8 cellular contexts compared by ENCODE assay signal in the genomic region with DNA sequence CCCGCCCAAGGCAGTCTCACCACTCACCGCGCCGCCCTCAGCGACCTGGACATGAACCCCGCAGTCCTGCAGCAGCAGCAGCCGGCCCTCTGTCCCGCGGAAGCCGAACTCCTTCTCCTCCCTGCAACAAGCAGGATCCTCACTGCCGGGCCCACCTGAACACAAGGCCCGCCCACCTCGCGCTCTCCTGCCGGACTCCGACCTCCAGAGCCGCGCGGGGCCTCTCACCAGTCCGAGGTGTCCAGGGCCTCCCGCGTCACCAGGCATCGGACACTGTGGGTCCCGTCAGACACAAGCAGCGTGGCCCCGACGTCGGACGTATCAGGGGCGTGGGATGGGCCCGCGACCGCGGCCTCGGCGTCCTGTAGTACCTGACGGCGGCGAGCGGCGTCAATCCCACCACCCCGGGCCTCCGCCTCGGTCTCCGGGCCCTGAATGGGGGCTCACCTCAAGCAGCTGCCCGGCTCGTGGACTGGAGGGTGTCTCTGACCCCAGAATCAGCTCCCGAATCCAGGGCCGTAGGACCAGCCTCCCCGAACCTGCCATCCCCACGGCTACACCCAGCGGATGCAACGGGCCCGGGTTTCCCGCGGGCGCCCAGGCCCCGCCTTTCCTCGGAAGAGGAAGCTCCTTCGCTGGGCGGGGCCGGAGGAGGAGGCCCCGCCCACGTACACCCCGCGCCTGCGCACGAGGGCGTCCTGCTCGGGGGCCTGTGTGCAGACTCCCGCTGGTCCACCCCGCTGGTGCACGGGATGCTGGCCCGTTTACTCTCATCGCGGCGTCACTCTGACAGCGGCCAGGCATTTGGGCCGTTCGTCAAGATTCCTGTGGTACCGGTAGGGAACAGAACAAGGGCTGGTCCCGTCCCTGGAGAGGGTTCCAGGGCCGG. TPM values are rescaled to one million over a fixed set of nuclear protein-coding genes. Genes with fewer than 3 reads are reported as not detected.
DNase-seq lines count a peak whose midpoint lies in the region; ATAC-seq and TF ChIP-seq lines count a peak whose summit lies in the region.

A gene (minus strand): TSS at position 586 of the 889 bp plus-strand sequence. CDS start 40 bp downstream, at position 546.

- peak within 1 kb of the TSS; percentile 93 to 99 (median 95) for H3K27ac ChIP-seq in transverse colon

- H3K4me1 ChIP-seq in adipocyte (ENCODE audit: control insufficient read depth, insufficient read depth, low read length) (peaks cover 12% of the 10 kb centered on the region), transverse colon (peaks cover 13 to 18% (median 17%) of the 10 kb centered on the region in 4 donors)

- peak; percentile 78 for TF ChIP-seq POLR2A in GM10847 (IDR thresholded peaks at IDR 0.05; ENCODE audit: extremely low read depth, insufficient read length)
- TF ChIP-seq POLR2A in NB4 (IDR thresholded peaks at IDR 0.05; ENCODE audit: extremely low read depth, insufficient read length): peak; percentile 88
- peak; percentile 77 for TF ChIP-seq POLR2A in transverse colon (IDR thresholded peaks at IDR 0.05)

- WGBS in transverse colon (ENCODE audit: low coverage in 1 of 2), 2 donors: 0% methylated on average over 83 of the region's 83 CpGs; no CpG with 5 or more reads in 1 of the 2 donors

- peaks cover 5% of the 10 kb centered on the region for H3K36me3 ChIP-seq in adipocyte (ENCODE audit: control insufficient read depth, insufficient read depth, low read length, severe bottlenecking)
- no peaks in the 10 kb centered on the region for H3K36me3 ChIP-seq in transverse colon

- no peak for TF ChIP-seq EP300 in transverse colon (IDR thresholded peaks at IDR 0.05; ENCODE audit: low read depth)

- 0 out of 2 replicates have a peak, but pooled peaks cover 2% of the 10 kb centered on the region for H3K27me3 Mint-ChIP-seq in HFFc6 (ENCODE audit: insufficient read depth)

- H3K4me1 Mint-ChIP-seq in HFFc6 (ENCODE audit: low read depth): peaks cover 11% of the 10 kb centered on the region

- H3K27me3 ChIP-seq in adipocyte (replicated peaks; ENCODE audit: control insufficient read depth, insufficient read depth, low read length) (no peaks in the 10 kb centered on the region), transverse colon (peaks cover 9% of the 10 kb centered on the region)

- in situ Hi-C loops in transverse colon (cut with MboI; ENCODE audit: low pct_ligation_motif_present in 1 of 4, low pct_unique_long_range_greater_than_20kb in 1 of 4, low sequenced_read_pairs in 3 of 4): loop anchor here in 3 of 4 donors (10.0 to 25.0 kb wide), 2 partner anchors 98 to 135 kb away; a partner anchor contains a TSS

- peak within 1 kb of the TSS; percentile 94 for H3K9ac ChIP-seq in adipocyte (ENCODE audit: low read length)

- H3K9me3 Mint-ChIP-seq in HFFc6: no peaks in the 10 kb centered on the region

- H3K9me3 ChIP-seq in adipocyte (ENCODE audit: control insufficient read depth, low read length) (no peaks in the 10 kb centered on the region), transverse colon (no peaks in the 10 kb centered on the region)

- TF ChIP-seq CTCF in HFFc6 (IDR thresholded peaks at IDR 0.05) (no peak), NB4 (IDR thresholded peaks at IDR 0.05; ENCODE audit: low read depth, low read length) (no peak), transverse colon (IDR thresholded peaks at IDR 0.05) (no peak)

- peak within 1 kb of the TSS; percentile 73 for H3K4me3 ChIP-seq in NB4 (ENCODE audit: low read depth, low read length)
- peak within 1 kb of the TSS; percentile 98 for H3K4me3 ChIP-seq in adipocyte (ENCODE audit: low read length)
- peak within 1 kb of the TSS; percentile 63 to 84 (median 77) for H3K4me3 ChIP-seq in transverse colon

- intact Hi-C loops in Right ventricle myocardium superior (cut with DNase I) (loop anchor here (5.0 kb wide), 1 partner anchor 98 kb away; a partner anchor contains a TSS), transverse colon (cut with DNase I; ENCODE audit: low total_unique reads) (no loop called here)

- no peaks in the 10 kb centered on the region for H3K36me3 Mint-ChIP-seq in HFFc6 (ENCODE audit: low read depth)

- DNase-seq in HFFc6 (peak; percentile 81), NB4 (ENCODE audit: low read depth) (peak; percentile 92), T follicular helper cell (ENCODE audit: low read depth) (peak; percentile 89), adipocyte (ENCODE audit: low read depth) (peak; percentile 98), Right ventricle myocardium superior (peak; percentile 93), pons (ENCODE audit: low spot score) (peak; percentile 96), transverse colon (peak; percentile 93)

- H3K4me3 Mint-ChIP-seq in HFFc6: peak within 1 kb of the TSS; percentile 94

- H3K27ac Mint-ChIP-seq in HFFc6: peak within 1 kb of the TSS; percentile 97

- peak; percentile 96 for ATAC-seq in Right ventricle myocardium superior (ENCODE audit: poor library complexity)

RNA-seq across cellular contexts. Expression of the gene that starts here (rescaled TPM):
- total RNA-seq in HFFc6 (2021; fragmentation: NEBNext Ultra II Directional; extraction: Animal tissue kit (Norgen Biotek cat#: 25700)): 10 to 100 TPM; 18.0 to 25.8 (median 23.9) TPM
- total RNA-seq in Right ventricle myocardium superior: 7.1 TPM
- total RNA-seq in transverse colon: 10 to 100 TPM in 3 of 4 donors, 1 to 10 TPM in 1; 2.0 to 76.3 (median 15.7) TPM

Comparison
In these comparisons a context has a peak if more than half of its experiments do, and no peak if none do; other contexts are left out.
1. Peak in every context shown above with its lines: DNase-seq, ATAC-seq, H3K4me3 ChIP-seq and H3K27ac ChIP-seq.